Comparison of ENCODE assay signal across 8 cellular contexts in the genomic region with DNA sequence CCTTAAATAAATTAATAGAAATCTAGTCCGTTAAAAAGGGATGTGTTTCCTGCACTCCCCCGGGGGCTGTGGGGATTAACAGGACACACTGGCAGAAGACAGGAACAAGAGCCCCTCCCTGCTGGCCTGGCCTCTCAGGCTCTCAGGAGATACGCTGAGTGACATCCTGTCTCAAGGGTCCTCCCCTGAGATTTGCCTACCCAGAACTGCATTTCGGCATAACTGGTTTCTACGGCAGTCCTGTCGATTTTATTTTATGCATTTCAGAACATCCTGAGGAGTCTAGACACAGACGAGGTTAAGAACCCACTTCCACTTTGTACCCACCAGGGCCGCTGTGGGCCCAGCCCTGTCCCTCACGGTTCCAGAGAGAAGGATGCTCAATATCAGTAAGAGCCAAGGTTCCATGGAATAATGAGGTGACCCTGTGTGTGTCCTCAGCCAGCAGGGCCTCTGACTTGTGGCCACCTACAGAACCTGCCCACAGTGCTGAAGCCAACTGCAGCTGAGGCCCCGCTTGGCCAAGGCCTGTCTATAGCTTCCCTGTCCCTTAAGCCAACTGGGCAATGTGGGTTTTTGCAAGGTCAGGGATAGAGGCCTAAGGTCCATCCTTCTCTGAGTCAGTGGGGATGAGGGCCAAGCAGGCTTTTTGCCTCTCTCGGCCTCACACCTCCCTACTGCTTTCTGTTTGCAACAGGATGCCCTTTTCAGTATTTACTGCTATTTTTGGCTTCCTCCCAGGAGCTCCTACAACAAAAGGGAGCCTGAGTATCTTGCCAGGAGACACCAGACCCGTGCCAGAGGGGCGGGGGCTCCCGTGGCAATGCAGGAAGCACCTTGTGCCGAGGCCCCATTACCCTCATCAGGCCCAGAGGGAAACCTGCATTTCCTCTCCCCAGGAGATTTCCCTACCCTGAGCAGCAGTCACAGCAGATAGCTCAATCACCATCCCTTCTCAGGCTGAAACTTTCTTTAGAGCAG. TPM values are rescaled to one million over a fixed set of nuclear protein-coding genes. Genes with fewer than 3 reads are reported as not detected.
A peak's percentile ranks its signal among the peaks of the same experiment; 100 is the strongest.
DNase-seq lines count a peak whose midpoint lies in the region; ATAC-seq and TF ChIP-seq lines count a peak whose summit lies in the region.

No MANE protein-coding gene starts in this region.

- peaks cover 52% of the 10 kb centered on the region for H3K36me3 Mint-ChIP-seq in activated CD4-positive, alpha-beta T cell treated with anti-CD3 and anti-CD28 coated beads for 36 hours (ENCODE audit: low read depth)

- intact Hi-C loops in activated CD4-positive, alpha-beta T cell treated with anti-CD3 and anti-CD28 coated beads for 36 hours (cut with DNase I, micrococcal nuclease): no loop called here
- intact Hi-C loops in breast epithelium (cut with DNase I; ENCODE audit: low total_unique reads): loop anchor here (5.0 to 10.0 kb wide), 2 partner anchors 95 to 112 kb away; partner anchors contain the start of gene BAK1
- intact Hi-C loops in lower lobe of right lung (cut with DNase I): loop anchor here (10.0 kb wide), 1 partner anchor 112 kb away; the partner anchor contains the start of gene BAK1

- peak; percentile 49 for DNase-seq in activated CD4-positive, alpha-beta T cell treated with anti-CD3 and anti-CD28 coated beads for 36 hours
- DNase-seq in activated CD4-positive, alpha-beta T cell treated with anti-CD3 and anti-CD28 coated beads for 4 hours: no peak
- DNase-seq in NCI-H774 (lab: John Stamatoyannopoulos, UW) (peak; percentile 32), breast epithelium (ENCODE audit: low spot score in 2 of 2) (peak in 1 of 2 donors; percentile 64), lower lobe of right lung (peak; percentile 59), SIG-M5 treated with dmso at 0.1 percent for 504 hours (lab: John Stamatoyannopoulos, UW; ENCODE audit: unreplicated experiment) (no peak), OCI-M2 (lab: John Stamatoyannopoulos, UW; ENCODE audit: unreplicated experiment) (no peak)

- CTCF ChIA-PET in activated CD4-positive, alpha-beta T cell treated with anti-CD3 and anti-CD28 coated beads for 36 hours (lab: Charles Lee): interaction anchor here (1.0 to 1.5 kb wide), 5 partner anchors 9 to 306 kb away, joined by 3 to 10 read pairs (median 6); partner anchors contain the start of gene UQCC2

- H3K9me3 Mint-ChIP-seq in activated CD4-positive, alpha-beta T cell treated with anti-CD3 and anti-CD28 coated beads for 36 hours (ENCODE audit: low read depth): no peaks in the 10 kb centered on the region

- ATAC-seq in activated CD4-positive, alpha-beta T cell treated with anti-CD3 and anti-CD28 coated beads for 36 hours: no peak
- peak; percentile 5 to 11 for ATAC-seq in lower lobe of right lung
- ATAC-seq in HG03280 (IDR thresholded peaks at IDR 0.05; ENCODE audit: unreplicated experiment): no peak

- H3K4me1 ChIP-seq in breast epithelium (peaks cover 15 to 40% of the 10 kb centered on the region in 2 donors), lower lobe of right lung (peaks cover 67% of the 10 kb centered on the region)

- TF ChIP-seq CTCF in breast epithelium (IDR thresholded peaks at IDR 0.05): no peak
- TF ChIP-seq CTCF in lower lobe of right lung (IDR thresholded peaks at IDR 0.05): no peak

- peaks cover 84% of the 10 kb centered on the region for H3K4me1 Mint-ChIP-seq in activated CD4-positive, alpha-beta T cell treated with anti-CD3 and anti-CD28 coated beads for 36 hours

- H3K36me3 ChIP-seq in breast epithelium (no peaks in the 10 kb centered on the region), lower lobe of right lung (peaks cover 72% of the 10 kb centered on the region)

- H3K27me3 ChIP-seq in breast epithelium: no peaks in the 10 kb centered on the region
- no peaks in the 10 kb centered on the region for H3K27me3 ChIP-seq in lower lobe of right lung (ENCODE audit: low read depth)

- POLR2A ChIA-PET in activated CD4-positive, alpha-beta T cell treated with anti-CD3 and anti-CD28 coated beads for 36 hours (lab: Charles Lee): interaction anchor here (0.5 to 1.0 kb wide), 4 partner anchors 10 to 115 kb away, joined by 3 to 4 read pairs (median 3); no protein-coding TSS in a partner anchor

- peak overlapping the region; percentile 90 for H3K27ac Mint-ChIP-seq in activated CD4-positive, alpha-beta T cell treated with anti-CD3 and anti-CD28 coated beads for 36 hours

- no peaks in the 10 kb centered on the region for H3K9me3 ChIP-seq in breast epithelium
- no peaks in the 10 kb centered on the region for H3K9me3 ChIP-seq in lower lobe of right lung

- peak overlapping the region; percentile 68 to 76 for H3K27ac ChIP-seq in breast epithelium
- H3K27ac ChIP-seq in lower lobe of right lung: peak overlapping the region; percentile 25

- H3K4me3 ChIP-seq in breast epithelium (peak overlapping the region in 1 of 3 donors; percentile 13), lower lobe of right lung (no peak overlapping the region)

- TF ChIP-seq POLR2A in breast epithelium (IDR thresholded peaks at IDR 0.05): no peak

- H3K4me3 Mint-ChIP-seq in activated CD4-positive, alpha-beta T cell treated with anti-CD3 and anti-CD28 coated beads for 36 hours: peak overlapping the region; percentile 26

- H3K27me3 Mint-ChIP-seq in activated CD4-positive, alpha-beta T cell treated with anti-CD3 and anti-CD28 coated beads for 36 hours: no peaks in the 10 kb centered on the region

RNA-seq across cellular contexts. Expression of gene UQCC2, which starts 14.7 kb away (rescaled TPM):
- total RNA-seq in activated CD4-positive, alpha-beta T cell treated with anti-CD3 and anti-CD28 coated beads for 36 hours: 100 to 1,000 TPM; 141 to 147 TPM
- total RNA-seq in breast epithelium: 10 to 100 TPM in 2 of 3 donors, 1 to 10 TPM in 1; 9.9 to 19.7 (median 19.6) TPM
- total RNA-seq in lower lobe of right lung: 39.6 TPM

RNA-seq across cellular contexts. Expression of gene IP6K3, which starts 49.9 kb away (rescaled TPM):
- total RNA-seq in activated CD4-positive, alpha-beta T cell treated with anti-CD3 and anti-CD28 coated beads for 36 hours: not detected
- 1 to 10 TPM in 1 of 3 donors, under 1 TPM in 2; 0.15 to 4.2 (median 0.66) TPM for total RNA-seq in breast epithelium
- 3.5 TPM for total RNA-seq in lower lobe of right lung

Comparison
In these comparisons a context has a peak if more than half of its experiments do, and no peak if none do; other contexts are left out.
1. DNase-seq: peak in activated CD4-positive, alpha-beta T cell treated with anti-CD3 and anti-CD28 coated beads for 36 hours (single experiment), NCI-H774 (single experiment) and lower lobe of right lung (single experiment); none in activated CD4-positive, alpha-beta T cell treated with anti-CD3 and anti-CD28 coated beads for 4 hours (0 of 2), SIG-M5 treated with dmso at 0.1 percent for 504 hours (single experiment) and OCI-M2 (single experiment).
2. ATAC-seq: peak in lower lobe of right lung (2 of 2); none in activated CD4-positive, alpha-beta T cell treated with anti-CD3 and anti-CD28 coated beads for 36 hours (single experiment) and HG03280 (single experiment).
3. intact Hi-C loops: an anchor here in breast epithelium (5.0 to 10.0 kb wide) and lower lobe of right lung (10.0 kb wide); none called in activated CD4-positive, alpha-beta T cell treated with anti-CD3 and anti-CD28 coated beads for 36 hours.